16 cellular contexts compared by ENCODE assay signal in genomic region chr1:40151457-40152079, GRCh38. TPM values are rescaled to one million over a fixed set of nuclear protein-coding genes. Genes with fewer than 3 reads are reported as not detected.
DNase-seq lines count a peak whose midpoint lies in the region; ATAC-seq and TF ChIP-seq lines count a peak whose summit lies in the region.
"Had no signal": no experiment of that assay in that cellular context is flagged by ENCODE, and none has a peak within 500 bp of the region (broad histone marks: within the 10 kb centered on the region; RNA-seq: fewer than 3 reads in every experiment).

No MANE protein-coding gene starts in this region.

- no peak for TF ChIP-seq CTCF in foreskin fibroblast (IDR thresholded peaks at IDR 0.05; ENCODE audit: low read depth, low read length)

- ATAC-seq in activated CD4-positive, CD25-positive, alpha-beta regulatory T cell treated with anti-CD3 and anti-CD28 coated beads, Interleukin-2, amount 50 U/mL, for 24 hours, result peak; percentile 27 to 28
- ATAC-seq in activated T-helper 17 cell treated with anti-CD3 and anti-CD28 coated beads, Interleukin-2, amount 50 U/mL, for 72 hours (replicated peaks), result peak; percentile 74
- ATAC-seq in stimulated activated effector memory CD8-positive, alpha-beta T cell treated with anti-CD3 and anti-CD28 coated beads, Interleukin-12 subunit alpha, Interleukin-12 subunit beta, amount 100 ng/mL, for 72 hours, result peak; percentile 78
- no peak for ATAC-seq in stimulated activated naive CD8-positive, alpha-beta T cell treated with anti-CD3 and anti-CD28 coated beads, Interleukin-15, Interleukin-2, amounts not matched to agents 100 U/mL and 50 U/mL, for 24 hours
- ATAC-seq: HCT116 had no signal

- peaks cover 49% of the 10 kb centered on the region for H3K4me1 ChIP-seq in Karpas-422 (ENCODE audit: low read length)

- peak overlapping the region; percentile 76 for H3K4me2 ChIP-seq in Karpas-422 (ENCODE audit: low read depth, low read length, poor library complexity, severe bottlenecking)

- no peaks in the 10 kb centered on the region for H3K27me3 ChIP-seq in Karpas-422 (ENCODE audit: low read length)

- no peak overlapping the region for H3K9ac ChIP-seq in Karpas-422 (ENCODE audit: low read length)

- no peak overlapping the region for H3K27ac ChIP-seq in Karpas-422 (ENCODE audit: low read length)
- H3K27ac ChIP-seq: C4-2B had no signal

- 0 out of 2 replicates have a peak overlapping the region, but pooled peaks have one; percentile 57 for H2AFZ ChIP-seq in Karpas-422 (ENCODE audit: low read length)

- no peaks in the 10 kb centered on the region for H3K36me3 Mint-ChIP-seq in activated T-helper 17 cell treated with anti-CD3 and anti-CD28 coated beads, Interleukin-2, amount 50 U/mL, for 72 hours (ENCODE audit: low read depth)
- H3K36me3 Mint-ChIP-seq in stimulated activated effector memory CD8-positive, alpha-beta T cell treated with anti-CD3 and anti-CD28 coated beads, Interleukin-12 subunit alpha, Interleukin-12 subunit beta, amount 100 ng/mL, for 72 hours, result no peaks in the 10 kb centered on the region
- H3K36me3 Mint-ChIP-seq: CD4-positive, alpha-beta memory T cell had no signal

- DNase-seq in activated CD4-positive, CD25-positive, alpha-beta regulatory T cell (lab: John Stamatoyannopoulos, UW), result no peak
- DNase-seq in Karpas-422, result no peak
- no peak for DNase-seq in stimulated activated effector memory CD8-positive, alpha-beta T cell treated with anti-CD3 and anti-CD28 coated beads, Interleukin-12 subunit alpha, Interleukin-12 subunit beta, amount 100 ng/mL, for 72 hours (ENCODE audit: low spot score in 2 of 2)
- no peak for DNase-seq in foreskin fibroblast
- no peak for DNase-seq in stimulated activated naive CD8-positive, alpha-beta T cell treated with anti-CD3 and anti-CD28 coated beads, Interleukin-15, Interleukin-2, amounts not matched to agents 100 U/mL and 50 U/mL, for 24 hours
- DNase-seq: ACHN; CD4-positive, alpha-beta memory T cell; DMS153; DMS79; GDM1; GOT3; H7 had no signal

- no peak overlapping the region for H3K4me3 Mint-ChIP-seq in activated T-helper 17 cell treated with anti-CD3 and anti-CD28 coated beads, Interleukin-2, amount 50 U/mL, for 72 hours
- no peak overlapping the region for H3K4me3 Mint-ChIP-seq in stimulated activated effector memory CD8-positive, alpha-beta T cell treated with anti-CD3 and anti-CD28 coated beads, Interleukin-12 subunit alpha, Interleukin-12 subunit beta, amount 100 ng/mL, for 72 hours
- H3K4me3 Mint-ChIP-seq: CD4-positive, alpha-beta memory T cell had no signal

- H3K27me3 Mint-ChIP-seq in activated T-helper 17 cell treated with anti-CD3 and anti-CD28 coated beads, Interleukin-2, amount 50 U/mL, for 72 hours, result peaks cover 15% of the 10 kb centered on the region

- H3K4me3 ChIP-seq in Karpas-422 (ENCODE audit: low read length) (no peak overlapping the region), foreskin fibroblast (ENCODE audit: low read depth in 1 of 2, low read length in 2 of 2) (no peak overlapping the region)

- H4K20me1 ChIP-seq in Karpas-422 (ENCODE audit: insufficient read depth, low read depth, low read length), result no peaks in the 10 kb centered on the region

- H3K36me3 ChIP-seq in Karpas-422 (ENCODE audit: insufficient read depth, low read length), result no peaks in the 10 kb centered on the region

- H3K79me2 ChIP-seq in Karpas-422 (ENCODE audit: low read length), result no peaks in the 10 kb centered on the region

- H3K4me1 Mint-ChIP-seq in activated T-helper 17 cell treated with anti-CD3 and anti-CD28 coated beads, Interleukin-2, amount 50 U/mL, for 72 hours, result peaks cover 9% of the 10 kb centered on the region
- peaks cover 10% of the 10 kb centered on the region for H3K4me1 Mint-ChIP-seq in stimulated activated effector memory CD8-positive, alpha-beta T cell treated with anti-CD3 and anti-CD28 coated beads, Interleukin-12 subunit alpha, Interleukin-12 subunit beta, amount 100 ng/mL, for 72 hours

- no peak overlapping the region for H3K27ac Mint-ChIP-seq in activated T-helper 17 cell treated with anti-CD3 and anti-CD28 coated beads, Interleukin-2, amount 50 U/mL, for 72 hours
- H3K27ac Mint-ChIP-seq in stimulated activated effector memory CD8-positive, alpha-beta T cell treated with anti-CD3 and anti-CD28 coated beads, Interleukin-12 subunit alpha, Interleukin-12 subunit beta, amount 100 ng/mL, for 72 hours, result no peak overlapping the region

- H3K9me3 Mint-ChIP-seq in activated T-helper 17 cell treated with anti-CD3 and anti-CD28 coated beads, Interleukin-2, amount 50 U/mL, for 72 hours, result no peaks in the 10 kb centered on the region
- no peaks in the 10 kb centered on the region for H3K9me3 Mint-ChIP-seq in stimulated activated effector memory CD8-positive, alpha-beta T cell treated with anti-CD3 and anti-CD28 coated beads, Interleukin-12 subunit alpha, Interleukin-12 subunit beta, amount 100 ng/mL, for 72 hours
- H3K9me3 Mint-ChIP-seq: CD4-positive, alpha-beta memory T cell had no signal

- H3K9me3 ChIP-seq in Karpas-422 (ENCODE audit: low read length), result no peaks in the 10 kb centered on the region

- H3K9me2 ChIP-seq in Karpas-422 (replicated peaks; ENCODE audit: insufficient read depth, low read length), result no peaks in the 10 kb centered on the region

RNA-seq across cellular contexts. Expression of gene RLF, which starts 9.6 kb away (rescaled TPM):
- total RNA-seq in Karpas-422 (2014; rRNA removed; shearing (Covaris generic); ENCODE audit: low replicate concordance), result 23.7 and 33.5 TPM in 2 replicates
- total RNA-seq in activated T-helper 17 cell treated with anti-CD3 and anti-CD28 coated beads, Interleukin-2, amount 50 U/mL, for 72 hours, result 10 to 100 TPM; 16.5 to 50.9 TPM

RNA-seq across cellular contexts. Expression of gene PPT1, which starts 54.5 kb away (rescaled TPM):
- total RNA-seq in Karpas-422 (2014; rRNA removed; shearing (Covaris generic); ENCODE audit: low replicate concordance), result 49.5 and 77.4 TPM in 2 replicates
- 100 to 1,000 TPM in 1 of 2 donors, 10 to 100 TPM in 1; 56.1 to 107 TPM for total RNA-seq in activated T-helper 17 cell treated with anti-CD3 and anti-CD28 coated beads, Interleukin-2, amount 50 U/mL, for 72 hours
